Comparison of ENCODE assay signal across 8 cellular contexts in the genomic region with DNA sequence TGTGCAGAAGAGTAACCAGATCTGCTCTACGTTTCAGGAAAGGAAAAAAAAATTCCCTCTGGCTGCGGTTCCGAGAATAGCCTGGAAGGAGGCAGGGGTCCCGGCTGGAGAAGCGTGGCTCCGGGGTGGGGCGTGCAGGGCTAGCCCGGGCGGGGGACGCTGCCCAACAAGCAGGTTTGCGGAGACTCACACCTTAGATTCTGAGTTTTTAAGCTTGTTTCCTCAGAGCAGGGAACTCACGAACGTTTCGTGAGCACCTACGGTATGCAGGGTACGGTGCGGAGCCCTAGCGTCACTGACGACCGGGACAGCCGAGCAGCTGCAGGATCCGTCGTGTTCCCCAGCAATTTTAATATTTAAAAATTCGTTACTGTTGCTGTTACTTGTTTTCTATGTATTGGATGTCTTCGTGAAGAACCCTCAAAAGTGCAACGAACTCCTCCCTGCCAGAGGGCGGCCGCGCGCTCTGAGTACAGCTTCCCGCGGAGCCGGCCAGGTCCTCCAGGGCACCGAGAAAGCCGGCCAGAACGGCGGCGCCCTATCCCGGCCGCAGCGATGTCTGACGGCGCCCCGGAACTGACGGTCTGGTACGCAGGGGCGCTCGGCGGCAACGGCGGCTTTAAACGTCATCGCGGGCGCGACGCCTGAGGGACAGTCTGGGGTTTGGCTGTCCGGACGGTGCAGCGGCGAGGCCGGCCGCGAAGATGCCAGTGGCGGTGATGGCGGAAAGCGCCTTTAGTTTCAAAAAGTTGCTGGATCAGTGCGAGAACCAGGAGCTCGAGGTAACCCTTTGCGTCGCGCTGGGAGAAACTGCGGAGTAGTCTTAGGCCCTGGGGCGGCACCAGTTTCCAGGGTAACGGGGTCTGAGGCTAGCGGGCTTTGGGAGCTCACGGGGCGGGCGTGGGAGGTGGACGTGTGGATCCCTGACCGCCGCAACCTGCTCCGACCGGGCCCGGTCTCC. TPM values are rescaled to one million over a fixed set of nuclear protein-coding genes. Genes with fewer than 3 reads are reported as not detected.
DNase-seq lines count a peak whose midpoint lies in the region; ATAC-seq, FAIRE-seq and TF ChIP-seq lines count a peak whose summit lies in the region.

COPS8 (plus strand) TSS at position 629 of the 961 bp plus-strand sequence; CDS start at position 705, 76 bp downstream.

- H3K4me3 ChIP-seq in Caco-2 (ENCODE audit: low read depth, low read length) (peak within 1 kb of the TSS; percentile 83), NT2/D1 (ENCODE audit: insufficient read length, low read depth) (peak within 1 kb of the TSS; percentile 96), H1 (ENCODE audit: extremely low read depth in 1 of 4, insufficient read depth in 2 of 4, low read depth in 3 of 4, low read length in 4 of 4) (peak within 1 kb of the TSS; percentile 77 to 91 (median 88)), mesenchymal stem cell (ENCODE audit: insufficient read depth in 1 of 2, low read depth in 1 of 2, low read length in 2 of 2) (peak within 1 kb of the TSS; percentile 83 to 92)

- ATAC-seq in GM21381 (IDR thresholded peaks at IDR 0.05; ENCODE audit: unreplicated experiment): peak; percentile 98
- ATAC-seq in activated CD8-positive, alpha-beta memory T cell treated with anti-CD3 and anti-CD28 coated beads, Interleukin-2, amount 10 ng/mL, durations not matched to agents 7 days and 5 days: peak; percentile 99

- H3K36me3 ChIP-seq in Caco-2 (ENCODE audit: control insufficient read depth, insufficient read depth, low read length) (no peaks in the 10 kb centered on the region), NT2/D1 (ENCODE audit: insufficient read depth, insufficient read length, low read length) (peaks cover 34% of the 10 kb centered on the region), H1 (ENCODE audit: control insufficient read depth in 2 of 4, insufficient read depth in 4 of 4, low read length in 3 of 4) (peaks cover 0 to 6% (median 0%) of the 10 kb centered on the region in 4 experiments; a peak in 3 of 8 replicates), mesenchymal stem cell (ENCODE audit: control insufficient read depth in 1 of 2, insufficient read depth in 2 of 2, low read depth in 1 of 2, low read length in 2 of 2) (peaks cover 6 to 30% of the 10 kb centered on the region in 2 experiments)

- peak; percentile 93 to 96 for TF ChIP-seq POLR2A in H1 (IDR thresholded peaks at IDR 0.05; ENCODE audit: control extremely low read depth in 1 of 2, low read depth in 2 of 2, low read length in 2 of 2)

- no peak within 1 kb of the TSS for H2BK20ac ChIP-seq in H1 (ENCODE audit: low read length)

- TF ChIP-seq EP300 in H1 (IDR thresholded peaks at IDR 0.05; ENCODE audit: borderline replicate concordance in 1 of 2, low read depth in 2 of 2, low read length in 2 of 2): peak in 1 of 2 experiments; percentile 75; a peak in 1 of 3 replicates

- H2AK5ac ChIP-seq in H1 (ENCODE audit: low read depth, low read length) (no peak within 1 kb of the TSS), mesenchymal stem cell (ENCODE audit: low read length, severe bottlenecking) (no peak within 1 kb of the TSS)

- WGBS in H1 (ENCODE audit: extremely low coverage in 1 of 2, insufficient coverage in 1 of 2, insufficient read length in 1 of 2, insufficient replicate concordance in 2 of 2, low coverage in 1 of 2, low lambda C conversion rate in 2 of 2, missing lambda C conversion rate in 1 of 2), 2 experiments: 2% methylated on average over 82 of the region's 85 CpGs; no CpG with 5 or more reads in 1 of the 2 experiments
- WGBS in mesenchymal stem cell: under 1% methylated on average over 81 of the region's 85 CpGs

- H3K23me2 ChIP-seq in H1 (ENCODE audit: low read depth, low read length): peaks cover 7% of the 10 kb centered on the region; the same call in 1 of the 2 replicates

- peak within 1 kb of the TSS; percentile 9 for H3K4ac ChIP-seq in H1 (replicated peaks; ENCODE audit: insufficient read length, low read depth, low read length)
- peak within 1 kb of the TSS; percentile 13 to 91 for H3K4ac ChIP-seq in mesenchymal stem cell (ENCODE audit: low read depth in 1 of 2, low read length in 2 of 2)

- H2BK15ac ChIP-seq in H1 (ENCODE audit: low read length) (no peak within 1 kb of the TSS), mesenchymal stem cell (ENCODE audit: low read depth, poor library complexity, severe bottlenecking) (no peak within 1 kb of the TSS)

- H4K5ac ChIP-seq in H1 (ENCODE audit: insufficient read length, low read depth, low read length): peak within 1 kb of the TSS; percentile 27

- H2BK120ac ChIP-seq in H1 (replicated peaks; ENCODE audit: low read depth, low read length) (no peak within 1 kb of the TSS), mesenchymal stem cell (ENCODE audit: low read depth, low read length) (peak within 1 kb of the TSS; percentile 21)

- TF ChIP-seq CTCF in Caco-2 (IDR thresholded peaks at IDR 0.05; ENCODE audit: insufficient read depth in 1 of 2, low read depth in 1 of 2, low read length in 1 of 2, severe bottlenecking in 1 of 2, unreplicated experiment in 1 of 2) (peak in 1 of 2 experiments; percentile 19), H1 (IDR thresholded peaks at IDR 0.05; ENCODE audit: control extremely low read depth in 1 of 3, insufficient read depth in 1 of 3, low read depth in 1 of 3, low read length in 3 of 3) (peak in 1 of 3 experiments; percentile 23; a peak in 2 of 4 replicates)

- H3K27ac Mint-ChIP-seq in Caco-2 (ENCODE audit: unreplicated experiment): peak within 1 kb of the TSS; percentile 99
- peak within 1 kb of the TSS; percentile 98 for H3K27ac Mint-ChIP-seq in activated CD8-positive, alpha-beta memory T cell treated with anti-CD3 and anti-CD28 coated beads, Interleukin-2, amount 10 ng/mL, durations not matched to agents 7 days and 5 days

- H3K9me3 Mint-ChIP-seq in Caco-2 (ENCODE audit: unreplicated experiment): no peaks in the 10 kb centered on the region
- H3K9me3 Mint-ChIP-seq in activated CD8-positive, alpha-beta memory T cell treated with anti-CD3 and anti-CD28 coated beads, Interleukin-2, amount 10 ng/mL, durations not matched to agents 7 days and 5 days (ENCODE audit: low read depth): no peaks in the 10 kb centered on the region

- peak within 1 kb of the TSS; percentile 81; the same call in 1 of the 2 replicates for H3K18ac ChIP-seq in H1 (ENCODE audit: extremely low read depth, low read length)
- peak within 1 kb of the TSS; percentile 64 to 90 for H3K18ac ChIP-seq in mesenchymal stem cell (ENCODE audit: low read depth in 1 of 2, low read length in 2 of 2)

- no peaks in the 10 kb centered on the region for H3K4me1 Mint-ChIP-seq in Caco-2 (ENCODE audit: low read depth, unreplicated experiment)
- H3K4me1 Mint-ChIP-seq in activated CD8-positive, alpha-beta memory T cell treated with anti-CD3 and anti-CD28 coated beads, Interleukin-2, amount 10 ng/mL, durations not matched to agents 7 days and 5 days: peaks cover 17% of the 10 kb centered on the region

- POLR2A ChIA-PET in Caco-2 (lab: Charles Lee) (interaction anchor here (0.6 kb wide), 2 partner anchors 370 to 748 kb away, joined by 3 to 4 read pairs; no protein-coding TSS in a partner anchor), H1 (lab: Charles Lee; ENCODE audit: partially characterized antibody) (interaction anchor here (0.8 to 3.3 kb wide), 8 partner anchors 10 to 109 kb away, joined by 3 to 15 read pairs (median 6); no protein-coding TSS in a partner anchor)

- H3K27me3 ChIP-seq in Caco-2 (replicated peaks; ENCODE audit: control insufficient read depth, insufficient read depth, low read length) (no peaks in the 10 kb centered on the region), NT2/D1 (ENCODE audit: insufficient read depth, insufficient read length) (no peaks in the 10 kb centered on the region), H1 (replicated peaks in 1 of 4; ENCODE audit: control insufficient read depth in 3 of 4, extremely low read depth in 1 of 4, insufficient read depth in 3 of 4, low read length in 3 of 4) (no peaks in the 10 kb centered on the region), mesenchymal stem cell (ENCODE audit: control insufficient read depth in 1 of 2, insufficient read depth in 1 of 2, low read length in 2 of 2) (no peaks in the 10 kb centered on the region)

- H4K8ac ChIP-seq in H1 (ENCODE audit: extremely low read depth, insufficient read depth, low read length) (peak within 1 kb of the TSS; percentile 89; the same call in 1 of the 2 replicates), mesenchymal stem cell (ENCODE audit: low read length) (peak within 1 kb of the TSS; percentile 92)

- intact Hi-C loops in Caco-2 (cut with micrococcal nuclease; ENCODE audit: unreplicated experiment): no loop called here

- no peak for FAIRE-seq in H1 (lab: Jason Lieb, UNC)

- TF ChIP-seq RAD21 in H1 (IDR thresholded peaks at IDR 0.05 in 1 of 2, conservative IDR thresholded peaks at IDR 0.05 in 1 of 2; ENCODE audit: low read depth in 2 of 2, low read length in 2 of 2): no peak; a peak in 1 of 4 replicates

- H3K56ac ChIP-seq in H1 (replicated peaks; ENCODE audit: insufficient read length, low read depth, low read length): peak within 1 kb of the TSS; percentile 75

- H3K4me1 ChIP-seq in Caco-2: no peaks in the 10 kb centered on the region
- no peaks in the 10 kb centered on the region for H3K4me1 ChIP-seq in NT2/D1 (ENCODE audit: insufficient read depth, insufficient read length)
- H3K4me1 ChIP-seq in H1 (replicated peaks in 1 of 4; ENCODE audit: control insufficient read depth in 3 of 4, insufficient read depth in 4 of 4, low read length in 3 of 4): no peaks in the 10 kb centered on the region
- peaks cover 5% of the 10 kb centered on the region for H3K4me1 ChIP-seq in mesenchymal stem cell (ENCODE audit: control insufficient read depth, insufficient read depth, low read depth, low read length)

- H3K27ac ChIP-seq in H1 (ENCODE audit: low read depth, low read length): peak within 1 kb of the TSS; percentile 65; the same call in 1 of the 2 replicates
- H3K27ac ChIP-seq in mesenchymal stem cell (ENCODE audit: low read length, poor library complexity, severe bottlenecking): peak within 1 kb of the TSS; percentile 74

- peak; percentile 89 to 91 for DNase-seq in Caco-2
- DNase-seq in HUDEP-2 (lab: John Stamatoyannopoulos, UW; ENCODE audit: unreplicated experiment in 76 of 76): peak in 74 of 76 experiments; percentile 29 to 93 (median 80)
- DNase-seq in NT2/D1 (ENCODE audit: low read depth, low spot score): peak; percentile 89
- DNase-seq in activated CD8-positive, alpha-beta memory T cell treated with anti-CD3 and anti-CD28 coated beads, Interleukin-2, amount 10 ng/mL, durations not matched to agents 7 days and 5 days: peak; percentile 95
- DNase-seq in H1 (ENCODE audit: low read depth in 1 of 2, low spot score in 2 of 2): peak; percentile 68 to 96
- DNase-seq in mesenchymal stem cell: peak; percentile 96
- peak; percentile 82 for DNase-seq in stimulated activated CD8-positive, alpha-beta memory T cell treated with anti-CD3 and anti-CD28 coated beads, Interleukin-12 subunit alpha, Interleukin-12 subunit beta, amount 100 ng/mL, for 4 hours (ENCODE audit: low read depth)

- H3K27me3 Mint-ChIP-seq in Caco-2 (ENCODE audit: insufficient read depth, unreplicated experiment): no peaks in the 10 kb centered on the region
- H3K27me3 Mint-ChIP-seq in activated CD8-positive, alpha-beta memory T cell treated with anti-CD3 and anti-CD28 coated beads, Interleukin-2, amount 10 ng/mL, durations not matched to agents 7 days and 5 days: no peaks in the 10 kb centered on the region

- peak within 1 kb of the TSS; percentile 93 for H2AFZ ChIP-seq in H1 (ENCODE audit: low read length)
- peak within 1 kb of the TSS; percentile 3 for H2AFZ ChIP-seq in mesenchymal stem cell (ENCODE audit: low read depth, low read length)

- H3K79me1 ChIP-seq in H1 (ENCODE audit: low read depth, low read length) (no peaks in the 10 kb centered on the region; the same call in 1 of the 2 replicates), mesenchymal stem cell (replicated peaks; ENCODE audit: low read length, poor library complexity, severe bottlenecking) (peaks cover 16% of the 10 kb centered on the region)

- BruUV-seq in Caco-2 (replicated peaks; lab: Mats Ljungman, UMichigan): TSS peak; percentile 73

- H3K36me3 Mint-ChIP-seq in Caco-2 (ENCODE audit: insufficient read depth, unreplicated experiment): peaks cover 12% of the 10 kb centered on the region
- H3K36me3 Mint-ChIP-seq in activated CD8-positive, alpha-beta memory T cell treated with anti-CD3 and anti-CD28 coated beads, Interleukin-2, amount 10 ng/mL, durations not matched to agents 7 days and 5 days: peaks cover 5% of the 10 kb centered on the region

- H4K91ac ChIP-seq in H1 (replicated peaks; ENCODE audit: insufficient read length, low read length): no peak within 1 kb of the TSS
- peak within 1 kb of the TSS; percentile 69 for H4K91ac ChIP-seq in mesenchymal stem cell (ENCODE audit: low read length)

- H3K14ac ChIP-seq in H1 (ENCODE audit: insufficient read length) (no peak within 1 kb of the TSS), mesenchymal stem cell (ENCODE audit: low read length in 2 of 2) (peak within 1 kb of the TSS in 1 of 2 experiments; percentile 6)

- peaks cover 0 to 38% of the 10 kb centered on the region in 2 experiments; a peak in 3 of 4 replicates for H3K79me2 ChIP-seq in H1 (ENCODE audit: control insufficient read depth in 1 of 2, insufficient read depth in 2 of 2, low read length in 2 of 2)

- no peaks in the 10 kb centered on the region for H4K20me1 ChIP-seq in H1 (replicated peaks in 1 of 2; ENCODE audit: control insufficient read depth in 1 of 2, insufficient read depth in 2 of 2, low read length in 2 of 2)

- H3K4me2 ChIP-seq in H1 (ENCODE audit: insufficient read depth in 1 of 2, low read depth in 2 of 2, low read length in 2 of 2) (peak within 1 kb of the TSS; percentile 75 to 99), mesenchymal stem cell (ENCODE audit: low read length, poor library complexity, severe bottlenecking) (peak within 1 kb of the TSS; percentile 87)

- H2BK12ac ChIP-seq in H1 (ENCODE audit: low read depth, low read length): 0 out of 2 replicates have a peak within 1 kb of the TSS, but pooled peaks have one; percentile 76
- peak within 1 kb of the TSS in 1 of 2 experiments; percentile 51 for H2BK12ac ChIP-seq in mesenchymal stem cell (ENCODE audit: low read length in 2 of 2)

- H3K23ac ChIP-seq in H1 (ENCODE audit: insufficient read length): no peak within 1 kb of the TSS
- peak within 1 kb of the TSS in 1 of 2 experiments; percentile 23 for H3K23ac ChIP-seq in mesenchymal stem cell (ENCODE audit: low read length in 2 of 2)

- H3K4me3 Mint-ChIP-seq in Caco-2 (ENCODE audit: unreplicated experiment): peak within 1 kb of the TSS; percentile 95
- peak within 1 kb of the TSS; percentile 96 for H3K4me3 Mint-ChIP-seq in activated CD8-positive, alpha-beta memory T cell treated with anti-CD3 and anti-CD28 coated beads, Interleukin-2, amount 10 ng/mL, durations not matched to agents 7 days and 5 days

- H2BK5ac ChIP-seq in H1 (ENCODE audit: low read depth, low read length) (peak within 1 kb of the TSS; percentile 74), mesenchymal stem cell (ENCODE audit: low read depth, low read length, poor library complexity, severe bottlenecking) (no peak within 1 kb of the TSS)

- H3K9ac ChIP-seq in NT2/D1 (ENCODE audit: insufficient read length, low read depth) (peak within 1 kb of the TSS; percentile 92), H1 (replicated peaks in 1 of 4; ENCODE audit: extremely low read depth in 1 of 4, low read depth in 3 of 4, low read length in 3 of 4) (peak within 1 kb of the TSS; percentile 76 to 84 (median 82)), mesenchymal stem cell (ENCODE audit: low read length) (peak within 1 kb of the TSS; percentile 96)

- H3K9me3 ChIP-seq in Caco-2: no peaks in the 10 kb centered on the region
- H3K9me3 ChIP-seq in NT2/D1 (ENCODE audit: insufficient read depth, low read length): no peaks in the 10 kb centered on the region
- H3K9me3 ChIP-seq in H1 (ENCODE audit: insufficient read depth in 2 of 2, low read depth in 1 of 2, low read length in 1 of 2): no peaks in the 10 kb centered on the region
- H3K9me3 ChIP-seq in mesenchymal stem cell (ENCODE audit: control insufficient read depth, low read length): no peaks in the 10 kb centered on the region

- CTCF ChIA-PET in Caco-2 (lab: Charles Lee) (interaction anchor here (0.6 to 1.7 kb wide), 2 partner anchors 11 to 23 kb away, joined by 4 read pairs; no protein-coding TSS in a partner anchor), H1 (lab: Charles Lee; ENCODE audit: partially characterized antibody) (interaction anchor here (0.7 to 3.8 kb wide), 14 partner anchors 9 to 776 kb away, joined by 3 to 20 read pairs (median 3); no protein-coding TSS in a partner anchor)
- CTCF ChIA-PET in activated CD8-positive, alpha-beta memory T cell treated with anti-CD3 and anti-CD28 coated beads, Interleukin-2, amount 10 ng/mL, durations not matched to agents 7 days and 5 days (lab: Charles Lee): interaction anchor here (1.0 to 2.2 kb wide), 8 partner anchors 8 to 540 kb away, joined by 3 to 8 read pairs (median 4); partner anchors contain the start of gene ACKR3

RNA-seq across cellular contexts. Expression of gene COPS8, which starts in this region (rescaled TPM):
- 30.2 and 32.6 TPM in 2 replicates for total RNA-seq in Caco-2 (2022)
- 10 to 100 TPM; 39.9 to 43.6 TPM for total RNA-seq in activated CD8-positive, alpha-beta memory T cell treated with anti-CD3 and anti-CD28 coated beads, Interleukin-2, amount 10 ng/mL, durations not matched to agents 7 days and 5 days
- 59.3 and 61.3 TPM in 2 replicates for total RNA-seq in H1 (2021; fragmentation: NEBNext Ultra II Directional; extraction: Animal tissue kit (Norgen Biotek cat#: 25700))
- 37.3 and 67.5 TPM in 2 replicates for polyA plus RNA-seq in H1 (2011; rRNA removed)
- 66.0 TPM for polyA plus RNA-seq in H1 (2011; cell fraction: cytosol; rRNA removed)
- 18.0 TPM for polyA plus RNA-seq in H1 (2011; cell fraction: nucleus; rRNA removed)
- polyA plus RNA-seq in H1 (2012, experiment 1 of 2): 32.3 to 47.0 TPM (median 36.0 TPM) in 4 replicates
- polyA plus RNA-seq in H1 (2012, experiment 2 of 2): 10.3 TPM
- 30.4 TPM for polyA plus RNA-seq in H1 (2013, experiment 1 of 2)
- 29.0 TPM for polyA plus RNA-seq in H1 (2013, experiment 2 of 2)
- 27.0 and 32.5 TPM in 2 replicates for polyA minus RNA-seq in H1 (2011; rRNA and poly(A)+ RNA removed)
- polyA minus RNA-seq in H1 (2011; cell fraction: cytosol; rRNA and poly(A)+ RNA removed): 21.9 TPM
- polyA minus RNA-seq in H1 (2011; cell fraction: nucleus; rRNA and poly(A)+ RNA removed): 50.7 TPM
- 45.9 TPM for polyA plus RNA-seq in mesenchymal stem cell (2013, experiment 1 of 2)
- polyA plus RNA-seq in mesenchymal stem cell (2013, experiment 2 of 2): 46.7 TPM

Comparison
In these comparisons a context has a peak if more than half of its experiments do, and no peak if none do; other contexts are left out.
1. Peak in every context shown above with its lines: DNase-seq, ATAC-seq, H3K4me3 ChIP-seq and H3K27ac ChIP-seq.